40 cellular contexts compared by ENCODE assay signal in genomic region chr1:186030453-186030852, GRCh38.
"Had no signal": no experiment of that assay in that cellular context is flagged by ENCODE, and none has a peak within 500 bp of the region (broad histone marks: within the 10 kb centered on the region; RNA-seq: fewer than 3 reads in every experiment).

No MANE protein-coding gene starts in this region.

- H3K27ac ChIP-seq: adrenal gland, cardiac muscle cell, WERI-Rb-1 had no signal

- ATAC-seq: activated CD4-positive, alpha-beta T cell treated with anti-CD3 and anti-CD28 coated beads for 36 hours; activated CD4-positive, CD25-positive, alpha-beta regulatory T cell treated with anti-CD3 and anti-CD28 coated beads, Interleukin-2, amount 50 U/mL, for 24 hours; activated CD8-positive, alpha-beta memory T cell treated with anti-CD3 and anti-CD28 coated beads, Interleukin-2, amount 10 ng/mL, durations not matched to agents 7 days and 5 days; activated CD8-positive, alpha-beta T cell treated with anti-CD3 and anti-CD28 coated beads, Interleukin-2, amount 10 ng/mL, durations not matched to agents 7 days and 5 days; activated naive CD4-positive, alpha-beta T cell treated with anti-CD3 and anti-CD28 coated beads, Interleukin-2, amount 50 U/mL, for 72 hours; activated T-cell treated with anti-CD3 and anti-CD28 coated beads, Interleukin-2, amount 50 U/mL, for 4 hours; activated T-cell treated with anti-CD3 and anti-CD28 coated beads, Interleukin-2, amount 50 U/mL, for 72 hours; activated T-helper 17 cell treated with anti-CD3 and anti-CD28 coated beads, Interleukin-2, amount 50 U/mL, for 72 hours; WTC11 had no signal

- H3K27me3 ChIP-seq: adrenal gland, cardiac muscle cell had no signal

- H3K36me3 Mint-ChIP-seq: activated CD8-positive, alpha-beta memory T cell treated with anti-CD3 and anti-CD28 coated beads, Interleukin-2, amount 10 ng/mL, durations not matched to agents 7 days and 5 days; activated naive CD4-positive, alpha-beta T cell treated with anti-CD3 and anti-CD28 coated beads, Interleukin-2, amount 50 U/mL, for 72 hours; activated naive CD8-positive, alpha-beta T cell treated with anti-CD3 and anti-CD28 coated beads for 36 hours; brain had no signal

- H3K4me3 ChIP-seq: adrenal gland, cardiac muscle cell had no signal

- H3K9me3 Mint-ChIP-seq: activated CD4-positive, alpha-beta memory T cell treated with anti-CD3 and anti-CD28 coated beads, Interleukin-2, amount 10 ng/mL, durations not matched to agents 7 days and 5 days; activated T-helper 1 cell treated with anti-CD3 and anti-CD28 coated beads, Interleukin-12 subunit alpha, Interleukin-12 subunit beta, Interleukin-2, Interleukin-4 antibody, amounts not matched to agents 30 ng/mL and 10 ng/mL and 1 ng/mL, durations not matched to agents 14 hours and 24 hours and 36 hours; T-helper 1 cell treated with Interleukin-12 subunit alpha and Interleukin-12 subunit beta and Interleukin-4 antibody, amounts not matched to agents 30 μg/mL and 1 μg/mL, for 36 hours; T-helper 2 cell treated with Interferon-gamma antibody and Interleukin-4, amounts not matched to agents 5 μg/mL and 100 μg/mL, for 36 hours had no signal

- H3K4me1 Mint-ChIP-seq: activated CD4-positive, alpha-beta memory T cell treated with anti-CD3 and anti-CD28 coated beads, Interleukin-2, amount 10 ng/mL, durations not matched to agents 7 days and 5 days; activated CD4-positive, alpha-beta T cell treated with anti-CD3 and anti-CD28 coated beads for 36 hours; activated CD4-positive, alpha-beta T cell treated with anti-CD3 and anti-CD28 coated beads, Interleukin-2, amount 10 ng/mL, durations not matched to agents 7 days and 5 days; activated CD8-positive, alpha-beta memory T cell treated with anti-CD3 and anti-CD28 coated beads, Interleukin-2, amount 10 ng/mL, durations not matched to agents 7 days and 5 days; activated naive CD8-positive, alpha-beta T cell treated with anti-CD3 and anti-CD28 coated beads for 36 hours; activated T-helper 17 cell treated with anti-CD3 and anti-CD28 coated beads, Interleukin-2, amount 50 U/mL, for 72 hours; brain; central memory CD8-positive, alpha-beta T cell; WTC11 had no signal

- H3K4me3 Mint-ChIP-seq: activated CD4-positive, alpha-beta memory T cell treated with anti-CD3 and anti-CD28 coated beads, Interleukin-2, amount 10 ng/mL, durations not matched to agents 7 days and 5 days; activated CD4-positive, alpha-beta T cell treated with anti-CD3 and anti-CD28 coated beads for 36 hours; activated CD4-positive, alpha-beta T cell treated with anti-CD3 and anti-CD28 coated beads, Interleukin-2, amount 10 ng/mL, durations not matched to agents 7 days and 5 days; activated CD8-positive, alpha-beta memory T cell treated with anti-CD3 and anti-CD28 coated beads, Interleukin-2, amount 10 ng/mL, durations not matched to agents 7 days and 5 days; activated CD8-positive, alpha-beta T cell treated with anti-CD3 and anti-CD28 coated beads, Interleukin-2, amount 10 ng/mL, durations not matched to agents 7 days and 5 days; activated naive CD4-positive, alpha-beta T cell treated with anti-CD3 and anti-CD28 coated beads for 36 hours; activated naive CD8-positive, alpha-beta T cell treated with anti-CD3 and anti-CD28 coated beads for 36 hours; activated T-cell treated with anti-CD3 and anti-CD28 coated beads, Interleukin-2, amount 50 U/mL, for 4 hours; activated T-cell treated with anti-CD3 and anti-CD28 coated beads, Interleukin-2, amount 50 U/mL, for 72 hours; activated T-helper 1 cell treated with anti-CD3 and anti-CD28 coated beads, Interleukin-12 subunit alpha, Interleukin-12 subunit beta, Interleukin-2, Interleukin-4 antibody, amounts not matched to agents 30 ng/mL and 10 ng/mL and 1 ng/mL, durations not matched to agents 14 hours and 24 hours and 36 hours; activated T-helper 17 cell treated with anti-CD3 and anti-CD28 coated beads, Interleukin-2, amount 50 U/mL, for 72 hours; brain; central memory CD8-positive, alpha-beta T cell; T-helper 1 cell treated with Interleukin-12 subunit alpha and Interleukin-12 subunit beta and Interleukin-4 antibody, amounts not matched to agents 30 μg/mL and 1 μg/mL, for 36 hours; T-helper 2 cell treated with Interferon-gamma antibody and Interleukin-4, amounts not matched to agents 5 μg/mL and 100 μg/mL, for 36 hours; WTC11 had no signal

- H3K4me1 ChIP-seq: adrenal gland had no signal

- H3K36me3 ChIP-seq: adrenal gland, WERI-Rb-1 had no signal

- H3K27ac Mint-ChIP-seq: activated CD4-positive, alpha-beta memory T cell treated with anti-CD3 and anti-CD28 coated beads, Interleukin-2, amount 10 ng/mL, durations not matched to agents 7 days and 5 days; activated CD4-positive, alpha-beta T cell treated with anti-CD3 and anti-CD28 coated beads for 36 hours; activated CD4-positive, alpha-beta T cell treated with anti-CD3 and anti-CD28 coated beads, Interleukin-2, amount 10 ng/mL, durations not matched to agents 7 days and 5 days; activated CD8-positive, alpha-beta memory T cell treated with anti-CD3 and anti-CD28 coated beads, Interleukin-2, amount 10 ng/mL, durations not matched to agents 7 days and 5 days; activated CD8-positive, alpha-beta T cell treated with anti-CD3 and anti-CD28 coated beads, Interleukin-2, amount 10 ng/mL, durations not matched to agents 7 days and 5 days; activated naive CD4-positive, alpha-beta T cell treated with anti-CD3 and anti-CD28 coated beads for 36 hours; activated naive CD4-positive, alpha-beta T cell treated with anti-CD3 and anti-CD28 coated beads, Interleukin-2, amount 50 U/mL, for 72 hours; activated naive CD8-positive, alpha-beta T cell treated with anti-CD3 and anti-CD28 coated beads for 36 hours; activated T-cell treated with anti-CD3 and anti-CD28 coated beads, Interleukin-2, amount 50 U/mL, for 72 hours; activated T-helper 1 cell treated with anti-CD3 and anti-CD28 coated beads, Interleukin-12 subunit alpha, Interleukin-12 subunit beta, Interleukin-2, Interleukin-4 antibody, amounts not matched to agents 30 ng/mL and 10 ng/mL and 1 ng/mL, durations not matched to agents 14 hours and 24 hours and 36 hours; activated T-helper 17 cell treated with anti-CD3 and anti-CD28 coated beads, Interleukin-2, amount 50 U/mL, for 72 hours; brain; T-helper 1 cell treated with Interleukin-12 subunit alpha and Interleukin-12 subunit beta and Interleukin-4 antibody, amounts not matched to agents 30 μg/mL and 1 μg/mL, for 36 hours; T-helper 2 cell treated with Interferon-gamma antibody and Interleukin-4, amounts not matched to agents 5 μg/mL and 100 μg/mL, for 36 hours; WTC11 had no signal

- DNase-seq: activated CD4-positive, alpha-beta memory T cell treated with anti-CD3 and anti-CD28 coated beads, Interleukin-2, amount 10 ng/mL, durations not matched to agents 7 days and 5 days; activated CD4-positive, alpha-beta T cell treated with anti-CD3 and anti-CD28 coated beads for 1 hour; activated CD4-positive, alpha-beta T cell treated with anti-CD3 and anti-CD28 coated beads for 36 hours; activated CD4-positive, alpha-beta T cell treated with anti-CD3 and anti-CD28 coated beads for 48 hours; activated CD4-positive, alpha-beta T cell treated with anti-CD3 and anti-CD28 coated beads, Interleukin-2, amount 10 ng/mL, durations not matched to agents 7 days and 5 days; activated CD4-positive, alpha-beta T cell treated with anti-CD3 and anti-CD28 coated beads, Interleukin-2, amount 50 U/mL, for 48 hours; activated CD4-positive, CD25-positive, alpha-beta regulatory T cell; activated CD8-positive, alpha-beta memory T cell treated with anti-CD3 and anti-CD28 coated beads for 24 hours; activated CD8-positive, alpha-beta memory T cell treated with anti-CD3 and anti-CD28 coated beads, Interleukin-2, amount 10 ng/mL, durations not matched to agents 7 days and 5 days; activated CD8-positive, alpha-beta T cell treated with anti-CD3 and anti-CD28 coated beads, Interleukin-2, amount 10 ng/mL, durations not matched to agents 7 days and 5 days; activated effector memory CD4-positive, alpha-beta T cell treated with anti-CD3 and anti-CD28 coated beads, Interleukin-2, amount 50 U/mL, for 16 hours; activated gamma-delta T cell treated with Interleukin-2 at 50 U/mL for 16 hours; activated naive CD4-positive, alpha-beta T cell; activated naive CD4-positive, alpha-beta T cell treated with anti-CD3 and anti-CD28 coated beads for 36 hours; activated naive CD4-positive, alpha-beta T cell treated with anti-CD3 and anti-CD28 coated beads, Interleukin-2, amount 50 U/mL, for 16 hours; activated naive CD8-positive, alpha-beta T cell treated with anti-CD3 and anti-CD28 coated beads for 36 hours; activated T-cell treated with anti-CD3 and anti-CD28 coated beads for 4 hours; activated T-cell treated with anti-CD3 and anti-CD28 coated beads, Interleukin-2, amount 50 U/mL, for 1 hour; activated T-cell treated with anti-CD3 and anti-CD28 coated beads, Interleukin-2, amount 50 U/mL, for 4 hours; activated T-cell treated with anti-CD3 and anti-CD28 coated beads, Interleukin-2, amount 50 U/mL, for 72 hours; adrenal gland; amniotic stem cell; aorta; caudate nucleus; cerebellar nuclear complex; T-helper 1 cell; T-helper 2 cell; T-helper 9 cell; WERI-Rb-1 had no signal

- H3K27me3 Mint-ChIP-seq: activated CD4-positive, alpha-beta memory T cell treated with anti-CD3 and anti-CD28 coated beads, Interleukin-2, amount 10 ng/mL, durations not matched to agents 7 days and 5 days; activated CD4-positive, alpha-beta T cell treated with anti-CD3 and anti-CD28 coated beads for 36 hours; activated CD8-positive, alpha-beta memory T cell treated with anti-CD3 and anti-CD28 coated beads, Interleukin-2, amount 10 ng/mL, durations not matched to agents 7 days and 5 days; activated naive CD8-positive, alpha-beta T cell treated with anti-CD3 and anti-CD28 coated beads for 36 hours; central memory CD8-positive, alpha-beta T cell had no signal

- FAIRE-seq: bronchial epithelial cell had no signal
